In genomic region chr14:20631821-20632389, GRCh38 we compare ENCODE assay signal across 8 cellular contexts. TPM values are rescaled to one million over a fixed set of nuclear protein-coding genes. Genes with fewer than 3 reads are reported as not detected.
DNase-seq lines count a peak whose midpoint lies in the region; TF ChIP-seq lines count a peak whose summit lies in the region.

No MANE protein-coding gene starts in this region.

- H3K36me3 ChIP-seq in ES-I3 (ENCODE audit: insufficient read depth, low read length): no peaks in the 10 kb centered on the region
- no peaks in the 10 kb centered on the region for H3K36me3 ChIP-seq in KMS-11 (ENCODE audit: insufficient read depth)
- no peaks in the 10 kb centered on the region for H3K36me3 ChIP-seq in adrenal gland (replicated peaks in 1 of 2)
- H3K36me3 ChIP-seq in hepatocyte (replicated peaks; ENCODE audit: insufficient read depth, low read depth): no peaks in the 10 kb centered on the region

- H3K27me3 ChIP-seq in KMS-11 (ENCODE audit: insufficient read depth, low read depth) (0 out of 2 replicates have a peak, but pooled peaks cover 3% of the 10 kb centered on the region), adrenal gland (peaks cover 25% of the 10 kb centered on the region), hepatocyte (peaks cover 25% of the 10 kb centered on the region)

- H3K9me3 ChIP-seq in ES-I3 (ENCODE audit: control insufficient read depth, insufficient read depth, low read length): no peaks in the 10 kb centered on the region
- no peaks in the 10 kb centered on the region for H3K9me3 ChIP-seq in adrenal gland (replicated peaks in 1 of 3)
- no peaks in the 10 kb centered on the region for H3K9me3 ChIP-seq in hepatocyte (ENCODE audit: low read depth)

- H3K4me1 ChIP-seq in ES-I3 (ENCODE audit: insufficient read depth, low read length): peaks cover 5% of the 10 kb centered on the region; the same call in 1 of the 2 replicates
- H3K4me1 ChIP-seq in KMS-11 (ENCODE audit: low read depth, poor library complexity, severe bottlenecking): peaks cover 11% of the 10 kb centered on the region
- peaks cover 3 to 22% of the 10 kb centered on the region in 2 donors for H3K4me1 ChIP-seq in adrenal gland (replicated peaks in 1 of 2)
- H3K4me1 ChIP-seq in hepatocyte (ENCODE audit: insufficient read depth): no peaks in the 10 kb centered on the region

- H4K20me1 ChIP-seq in KMS-11 (ENCODE audit: insufficient read depth) (no peaks in the 10 kb centered on the region), hepatocyte (ENCODE audit: insufficient read depth, poor library complexity, severe bottlenecking) (no peaks in the 10 kb centered on the region)

- TF ChIP-seq CTCF in KMS-11 (conservative IDR thresholded peaks at IDR 0.05; ENCODE audit: low read depth, low read length) (no peak), adrenal gland (IDR thresholded peaks at IDR 0.05) (no peak), hepatocyte (IDR thresholded peaks at IDR 0.05; ENCODE audit: poor library complexity) (no peak)

- H3K9me2 ChIP-seq in hepatocyte (replicated peaks; ENCODE audit: insufficient read depth): no peaks in the 10 kb centered on the region

- H3K4me2 ChIP-seq in KMS-11 (peak overlapping the region; percentile 80), hepatocyte (peak overlapping the region; percentile 92)

- intact Hi-C loops in adrenal gland (cut with DNase I): no loop called here

- H3K79me2 ChIP-seq in KMS-11 (ENCODE audit: insufficient read depth, low read depth) (no peaks in the 10 kb centered on the region), hepatocyte (no peaks in the 10 kb centered on the region)

- H3K4me3 ChIP-seq in KMS-11 (IDR thresholded peaks at IDR 0.05; ENCODE audit: insufficient read depth, low read depth, low read length) (no peak overlapping the region), adrenal gland (peak overlapping the region in 1 of 4 donors; percentile 9), hepatocyte (peak overlapping the region; percentile 7)

- H3K9ac ChIP-seq in ES-I3 (ENCODE audit: low read depth, low read length) (peak overlapping the region; percentile 85; the same call in 1 of the 2 replicates), KMS-11 (peak overlapping the region; percentile 18; the same call in 1 of the 2 replicates)

- TF ChIP-seq POLR2A in adrenal gland (IDR thresholded peaks at IDR 0.05): no peak

- H2AFZ ChIP-seq in KMS-11 (ENCODE audit: low read depth) (peak overlapping the region; percentile 59), hepatocyte (no peak overlapping the region)

- DNase-seq in adrenal gland (peak; percentile 63 to 80 (median 70)), hepatocyte (ENCODE audit: low spot score) (peak; percentile 83), renal cortical epithelial cell (ENCODE audit: low read depth) (peak; percentile 46), NCI-H187 (lab: John Stamatoyannopoulos, UW) (no peak), NCI-H1930 (lab: John Stamatoyannopoulos, UW) (no peak), NCI-H2171 (lab: John Stamatoyannopoulos, UW) (no peak)

- H3K27ac ChIP-seq in KMS-11 (no peak overlapping the region), adrenal gland (no peak overlapping the region), hepatocyte (no peak overlapping the region)

- 1 to 2% (median 2%) methylated on average over 17 to 19 of the region's 19 CpGs for WGBS in adrenal gland, 4 donors
- WGBS in hepatocyte (ENCODE audit: low lambda C conversion rate, missing lambda C conversion rate): 2% methylated on average over 19 of the region's 19 CpGs

RNA-seq across cellular contexts. Expression of gene OR6S1, which starts 9.6 kb away (rescaled TPM):
- not detected for total RNA-seq in adrenal gland
- not detected for polyA plus RNA-seq in adrenal gland
- total RNA-seq in hepatocyte: not detected in 2 replicates
- polyA plus RNA-seq in hepatocyte: not detected in 2 replicates
- total RNA-seq in renal cortical epithelial cell: not detected in 2 replicates

RNA-seq across cellular contexts. Expression of gene RNASE12, which starts 40.7 kb away (rescaled TPM):
- total RNA-seq in adrenal gland (not detected), hepatocyte (not detected in 2 replicates), renal cortical epithelial cell (not detected in 2 replicates)
- polyA plus RNA-seq in adrenal gland (not detected), hepatocyte (not detected in 2 replicates)

RNA-seq across cellular contexts. Expression of gene RNASE11, which starts 44.1 kb away (rescaled TPM):
- total RNA-seq in adrenal gland: not detected
- under 1 TPM in 1 of 3 donors, not detected in 2; 0.57 TPM for polyA plus RNA-seq in adrenal gland
- total RNA-seq in hepatocyte: not detected in 2 replicates
- not detected in 2 replicates for polyA plus RNA-seq in hepatocyte
- not detected in 2 replicates for total RNA-seq in renal cortical epithelial cell

RNA-seq across cellular contexts. Expression of gene RNASE4, which starts 52.5 kb away (rescaled TPM):
- total RNA-seq in adrenal gland (10 to 100 TPM in 2 of 8 donors, 1 to 10 TPM in 6; 2.3 to 24.9 (median 7.8) TPM), hepatocyte (76.8 and 96.2 TPM in 2 replicates), renal cortical epithelial cell (2.1 and 15.3 TPM in 2 replicates)
- polyA plus RNA-seq in adrenal gland (10 to 100 TPM in 1 of 3 donors, 1 to 10 TPM in 2; 6.0 to 12.7 (median 9.8) TPM), hepatocyte (31.1 and 44.5 TPM in 2 replicates)

RNA-seq across cellular contexts. Expression of gene ANG, which starts 56.7 kb away (rescaled TPM):
- total RNA-seq in adrenal gland (10 to 100 TPM in 1 of 8 donors, 1 to 10 TPM in 7; 1.0 to 12.0 (median 3.6) TPM), hepatocyte (72.6 and 79.1 TPM in 2 replicates), renal cortical epithelial cell (2.3 and 4.5 TPM in 2 replicates)
- polyA plus RNA-seq in adrenal gland (1 to 10 TPM; 1.8 to 10.0 (median 3.7) TPM), hepatocyte (67.4 and 103 TPM in 2 replicates)

Comparison
In these comparisons a context has a peak if more than half of its experiments do, and no peak if none do; other contexts are left out.
1. DNase-seq: peak in adrenal gland (7 of 7), hepatocyte (single experiment) and renal cortical epithelial cell (single experiment); none in NCI-H187 (0 of 2), NCI-H1930 (0 of 2) and NCI-H2171 (single experiment).